In genomic region chr3:170372190-170372879, GRCh38 we compare ENCODE assay signal across 11 cellular contexts. TPM values are rescaled to one million over a fixed set of nuclear protein-coding genes. Genes with fewer than 3 reads are reported as not detected.
DNase-seq lines count a peak whose midpoint lies in the region; ATAC-seq and TF ChIP-seq lines count a peak whose summit lies in the region.
"Had no signal": no experiment of that assay in that cellular context is flagged by ENCODE, and none has a peak within 500 bp of the region (broad histone marks: within the 10 kb centered on the region; RNA-seq: fewer than 3 reads in every experiment).

No MANE protein-coding gene starts in this region.

- peak in 1 of 2 donors; percentile 45 for ATAC-seq in stimulated activated naive B cell treated with anti-CD40 and anti-IgM and Interleukin-4, amounts not matched to agents 10 μg/mL and 1 μg/mL and 100 μg/mL, for 72 hours (replicated peaks)

- DNase-seq in MCF 10A (ENCODE audit: unreplicated experiment) (no peak), breast epithelium (ENCODE audit: low spot score in 2 of 2) (no peak), NCI-H2107 treated with DMSO at 0.1 percent for 48 hours (lab: John Stamatoyannopoulos, UW; ENCODE audit: unreplicated experiment) (peak; percentile 78), chondrocyte (ENCODE audit: low spot score) (no peak), testis (no peak), T-helper 1 cell (no peak)
- DNase-seq in stimulated activated naive B cell treated with anti-CD40 and anti-IgM and Interleukin-4, amounts not matched to agents 10 μg/mL and 1 μg/mL and 100 μg/mL, for 72 hours = no peak
- DNase-seq in activated naive CD4-positive, alpha-beta T cell treated with anti-CD3 and anti-CD28 coated beads, Interleukin-2, amount 50 U/mL, for 16 hours = no peak
- DNase-seq: SHP77 had no signal

- WGBS in testis, 2 donors = 36 to 43% methylated on average over 2 of the region's 2 CpGs

- no TSS peak for BruUV-seq in MCF 10A (replicated peaks; lab: Mats Ljungman, UMichigan)

- peak overlapping the region; percentile 12 for H3K27ac Mint-ChIP-seq in MCF 10A (ENCODE audit: low read depth, unreplicated experiment)
- H3K27ac Mint-ChIP-seq in chondrocyte (ENCODE audit: unreplicated experiment) = peak overlapping the region; percentile 46
- peak overlapping the region; percentile 67 for H3K27ac Mint-ChIP-seq in stimulated activated naive B cell treated with anti-CD40 and anti-IgM and Interleukin-4, amounts not matched to agents 10 μg/mL and 1 μg/mL and 100 μg/mL, for 72 hours
- H3K27ac Mint-ChIP-seq: activated naive CD8-positive, alpha-beta T cell had no signal

- intact Hi-C loops in MCF 10A (cut with micrococcal nuclease) (no loop called here), breast epithelium (cut with DNase I; ENCODE audit: low total_unique reads) (no loop called here), testis (cut with DNase I; ENCODE audit: low total_unique reads) (no loop called here)

- H3K36me3 ChIP-seq in breast epithelium (no peaks in the 10 kb centered on the region), testis (ENCODE audit: low read depth, missing control alignments) (no peaks in the 10 kb centered on the region)

- H3K27ac ChIP-seq in breast epithelium = no peak overlapping the region
- no peak overlapping the region for H3K27ac ChIP-seq in testis
- H3K27ac ChIP-seq: esophagus muscularis mucosa had no signal

- H3K4me3 ChIP-seq in breast epithelium (no peak overlapping the region), testis (no peak overlapping the region)
- H3K4me3 ChIP-seq: esophagus muscularis mucosa had no signal

- CTCF ChIA-PET in MCF 10A (lab: Yijun Ruan, JAX) = interaction anchor here (0.5 to 0.8 kb wide), 2 partner anchors 16 to 816 kb away, joined by 3 read pairs; no protein-coding TSS in a partner anchor

- H3K4me1 ChIP-seq in breast epithelium (peaks cover 0 to 8% of the 10 kb centered on the region in 2 donors), testis (peaks cover 11% of the 10 kb centered on the region)

- POLR2A ChIA-PET in MCF 10A (lab: Yijun Ruan, JAX) = interaction anchor here (0.6 to 0.7 kb wide), 2 partner anchors 255 to 472 kb away, joined by 3 to 4 read pairs; no protein-coding TSS in a partner anchor

- H3K27me3 Mint-ChIP-seq in MCF 10A (ENCODE audit: insufficient read depth, unreplicated experiment) (no peaks in the 10 kb centered on the region), chondrocyte (ENCODE audit: low read depth) (no peaks in the 10 kb centered on the region)
- no peaks in the 10 kb centered on the region for H3K27me3 Mint-ChIP-seq in stimulated activated naive B cell treated with anti-CD40 and anti-IgM and Interleukin-4, amounts not matched to agents 10 μg/mL and 1 μg/mL and 100 μg/mL, for 72 hours
- H3K27me3 Mint-ChIP-seq: activated naive CD8-positive, alpha-beta T cell had no signal

- H3K4me1 Mint-ChIP-seq in MCF 10A (ENCODE audit: insufficient read depth, unreplicated experiment) (no peaks in the 10 kb centered on the region), chondrocyte (ENCODE audit: low read depth) (peaks cover 63% of the 10 kb centered on the region)
- H3K4me1 Mint-ChIP-seq in stimulated activated naive B cell treated with anti-CD40 and anti-IgM and Interleukin-4, amounts not matched to agents 10 μg/mL and 1 μg/mL and 100 μg/mL, for 72 hours = peaks cover 16 to 57% of the 10 kb centered on the region in 2 donors

- H3K27me3 ChIP-seq in breast epithelium (no peaks in the 10 kb centered on the region), testis (no peaks in the 10 kb centered on the region)
- H3K27me3 ChIP-seq: esophagus muscularis mucosa had no signal

- H3K9me3 Mint-ChIP-seq in MCF 10A (ENCODE audit: unreplicated experiment) (no peaks in the 10 kb centered on the region), chondrocyte (ENCODE audit: low read depth) (no peaks in the 10 kb centered on the region)
- H3K9me3 Mint-ChIP-seq in stimulated activated naive B cell treated with anti-CD40 and anti-IgM and Interleukin-4, amounts not matched to agents 10 μg/mL and 1 μg/mL and 100 μg/mL, for 72 hours = no peaks in the 10 kb centered on the region

- TF ChIP-seq CTCF in MCF 10A (IDR thresholded peaks at IDR 0.05; ENCODE audit: unreplicated experiment) (no peak), breast epithelium (IDR thresholded peaks at IDR 0.05) (no peak), chondrocyte (IDR thresholded peaks at IDR 0.05) (no peak), testis (IDR thresholded peaks at IDR 0.05) (no peak)

- H3K36me3 Mint-ChIP-seq in MCF 10A (ENCODE audit: insufficient read depth, unreplicated experiment) (peaks cover 9% of the 10 kb centered on the region), chondrocyte (ENCODE audit: low read depth) (peaks cover 7% of the 10 kb centered on the region)
- peaks cover 8 to 24% of the 10 kb centered on the region in 2 donors for H3K36me3 Mint-ChIP-seq in stimulated activated naive B cell treated with anti-CD40 and anti-IgM and Interleukin-4, amounts not matched to agents 10 μg/mL and 1 μg/mL and 100 μg/mL, for 72 hours

- TF ChIP-seq POLR2A in breast epithelium (IDR thresholded peaks at IDR 0.05) (no peak), testis (IDR thresholded peaks at IDR 0.05) (no peak)

- no peak overlapping the region for H3K4me3 Mint-ChIP-seq in MCF 10A (ENCODE audit: unreplicated experiment)
- H3K4me3 Mint-ChIP-seq in chondrocyte (ENCODE audit: unreplicated experiment) = no peak overlapping the region
- no peak overlapping the region for H3K4me3 Mint-ChIP-seq in stimulated activated naive B cell treated with anti-CD40 and anti-IgM and Interleukin-4, amounts not matched to agents 10 μg/mL and 1 μg/mL and 100 μg/mL, for 72 hours
- H3K4me3 Mint-ChIP-seq: activated naive CD8-positive, alpha-beta T cell had no signal

- H3K9me3 ChIP-seq in breast epithelium = no peaks in the 10 kb centered on the region
- H3K9me3 ChIP-seq in testis = no peaks in the 10 kb centered on the region
- H3K9me3 ChIP-seq: esophagus muscularis mucosa had no signal

RNA-seq across cellular contexts. Expression of gene SKIL, which starts 14.8 kb away (rescaled TPM):
- total RNA-seq in MCF 10A (2022) (31.9 and 34.7 TPM in 2 replicates), breast epithelium (10 to 100 TPM; 37.0 to 64.5 (median 53.1) TPM), chondrocyte (94.0 to 177 TPM (median 96.0 TPM) in 3 replicates), testis (10 to 100 TPM; 47.4 to 53.6 TPM)
- 19.1 TPM for polyA plus RNA-seq in testis (ENCODE audit: insufficient read depth, low read depth, low replicate concordance)

RNA-seq across cellular contexts. Expression of gene CLDN11, which starts 46.3 kb away (rescaled TPM):
- total RNA-seq in MCF 10A (2022) (not detected in 2 replicates), breast epithelium (10 to 100 TPM in 2 of 3 donors, 1 to 10 TPM in 1; 8.2 to 48.4 (median 28.8) TPM), chondrocyte (0.51 to 2.5 TPM (median 0.62 TPM) in 3 replicates), testis (1,000 to 10,000 TPM; 1,237 to 1,538 TPM)
- 378 TPM for polyA plus RNA-seq in testis (ENCODE audit: insufficient read depth, low read depth, low replicate concordance)

Comparison
In these comparisons a context has a peak if more than half of its experiments do, and no peak if none do; other contexts are left out.
1. H3K27ac Mint-ChIP-seq: peak in every context shown above with its lines; median percentile 67 in stimulated activated naive B cell treated with anti-CD40 and anti-IgM and Interleukin-4, amounts not matched to agents 10 μg/mL and 1 μg/mL and 100 μg/mL, for 72 hours; 46 in chondrocyte; 12 in MCF 10A.
2. RNA of gene CLDN11, which starts 46.3 kb away (total RNA-seq): 1,237 to 1,538 TPM in testis; 8.2 to 48.4 TPM in breast epithelium, 0.51 to 2.5 TPM in chondrocyte and not detected in MCF 10A; every median in the first group is over 10 times any median in the second.